ENCODE assay signal across 9 cellular contexts in the genomic region with DNA sequence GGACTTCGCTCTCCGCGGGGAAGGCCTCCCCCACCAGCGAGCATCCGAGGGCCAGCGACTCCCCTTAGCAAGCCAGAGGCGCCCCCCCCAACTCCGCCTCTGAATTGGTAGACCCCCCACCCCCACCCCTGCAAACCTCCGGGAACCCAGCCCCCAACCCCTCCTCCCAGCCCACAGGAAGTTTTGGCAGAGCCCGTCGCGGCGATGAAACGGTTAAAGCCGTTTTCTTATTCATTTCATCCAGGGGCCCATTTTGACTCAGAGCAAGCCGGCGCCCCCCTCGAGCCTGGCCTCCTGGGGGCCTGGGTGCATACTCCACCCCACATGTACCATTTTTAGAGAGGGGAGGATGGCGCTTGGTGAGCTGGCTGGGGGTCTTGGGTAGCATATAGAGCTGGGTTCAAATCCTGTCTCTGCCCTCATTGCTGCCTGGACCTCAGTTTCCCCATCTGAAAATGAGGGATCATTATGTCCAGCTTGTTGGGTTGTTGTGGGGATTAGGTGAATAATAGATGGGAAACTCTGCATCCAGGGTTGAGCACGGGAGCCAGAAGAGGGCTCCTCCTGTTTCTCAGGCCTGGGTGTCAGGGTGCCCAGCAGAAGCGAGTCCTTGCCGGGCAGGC. TPM values are rescaled to one million over a fixed set of nuclear protein-coding genes. Genes with fewer than 3 reads are reported as not detected.
DNase-seq lines count a peak whose midpoint lies in the region; ATAC-seq and TF ChIP-seq lines count a peak whose summit lies in the region.
"Had no signal": no experiment of that assay in that cellular context is flagged by ENCODE, and none has a peak within 500 bp of the region (broad histone marks: within the 10 kb centered on the region; RNA-seq: fewer than 3 reads in every experiment).

No MANE protein-coding gene starts in this region.

- TF ChIP-seq CTCF in natural killer cell (IDR thresholded peaks at IDR 0.05), result no peak

- peaks cover 9% of the 10 kb centered on the region for H3K36me3 Mint-ChIP-seq in central memory CD8-positive, alpha-beta T cell (ENCODE audit: insufficient read depth)
- H3K36me3 Mint-ChIP-seq in natural killer cell, result no peaks in the 10 kb centered on the region

- no peaks in the 10 kb centered on the region for H3K36me3 ChIP-seq in aorta (ENCODE audit: control insufficient read depth in 1 of 2, insufficient read depth in 2 of 2, low read length in 1 of 2)

- no peaks in the 10 kb centered on the region for H3K27me3 ChIP-seq in aorta (ENCODE audit: control insufficient read depth in 1 of 2, insufficient read depth in 2 of 2, low read length in 1 of 2)

- peaks cover 18% of the 10 kb centered on the region for H3K4me1 Mint-ChIP-seq in central memory CD8-positive, alpha-beta T cell
- H3K4me1 Mint-ChIP-seq in natural killer cell, result peaks cover 8 to 20% of the 10 kb centered on the region in 2 donors

- DNase-seq in CD1c-positive myeloid dendritic cell (ENCODE audit: extremely low spot score) (peak; percentile 20), NCI-H69 (lab: John Stamatoyannopoulos, UW) (peak; percentile 70), natural killer cell (no peak), aorta (no peak), NCI-H2107 treated with DMSO at 0.1 percent for 48 hours (lab: John Stamatoyannopoulos, UW; ENCODE audit: unreplicated experiment) (no peak), NCI-H748 (lab: John Stamatoyannopoulos, UW; ENCODE audit: unreplicated experiment) (no peak)
- DNase-seq in central memory CD8-positive, alpha-beta T cell (ENCODE audit: low spot score in 2 of 2), result no peak

- H3K27me3 Mint-ChIP-seq in central memory CD8-positive, alpha-beta T cell, result no peaks in the 10 kb centered on the region
- H3K27me3 Mint-ChIP-seq in natural killer cell (ENCODE audit: low read depth in 2 of 2), result no peaks in the 10 kb centered on the region

- H3K9me3 ChIP-seq in aorta (ENCODE audit: control insufficient read depth, low read length), result no peaks in the 10 kb centered on the region

- no peak for ATAC-seq in central memory CD8-positive, alpha-beta T cell (replicated peaks; ENCODE audit: extremely low read depth, poor library complexity, severe bottlenecking)
- ATAC-seq in natural killer cell, result no peak
- ATAC-seq in aorta (ENCODE audit: low FRiP score), result no peak
- no peak for ATAC-seq in GM21529 (IDR thresholded peaks at IDR 0.05; ENCODE audit: unreplicated experiment)

- H3K4me3 ChIP-seq in aorta (ENCODE audit: low read length in 2 of 2), result no peak overlapping the region

- peak overlapping the region; percentile 31 for H3K4me3 Mint-ChIP-seq in central memory CD8-positive, alpha-beta T cell
- peak overlapping the region; percentile 17 for H3K4me3 Mint-ChIP-seq in natural killer cell

- H3K4me1 ChIP-seq in aorta (ENCODE audit: control insufficient read depth in 1 of 2, insufficient read depth in 2 of 2, low read length in 2 of 2), result no peaks in the 10 kb centered on the region

- no peak overlapping the region for H3K27ac Mint-ChIP-seq in central memory CD8-positive, alpha-beta T cell (ENCODE audit: low read depth)
- peak overlapping the region in 1 of 2 donors; percentile 19 for H3K27ac Mint-ChIP-seq in natural killer cell

- WGBS in aorta, 2 donors, result 10 to 11% methylated on average over 20 to 22 of the region's 22 CpGs

- intact Hi-C loops in natural killer cell (cut with micrococcal nuclease) (loop anchor here (10.0 kb wide), 1 partner anchor 261 kb away; no protein-coding TSS in a partner anchor), aorta (cut with DNase I) (no loop called here)

- H3K9me3 Mint-ChIP-seq in central memory CD8-positive, alpha-beta T cell, result no peaks in the 10 kb centered on the region
- H3K9me3 Mint-ChIP-seq in natural killer cell, result no peaks in the 10 kb centered on the region

- peak overlapping the region; percentile 31 to 84 for H3K27ac ChIP-seq in aorta (ENCODE audit: low read depth in 1 of 2, low read length in 2 of 2)

RNA-seq across cellular contexts. Expression of a gene that starts 7.9 kb away (rescaled TPM):
- total RNA-seq in natural killer cell (100 to 1,000 TPM; 781 to 903 (median 859) TPM), aorta (100 to 1,000 TPM; 250 to 609 TPM)
- polyA plus RNA-seq in aorta, result 100 to 1,000 TPM in 1 of 2 donors, 10 to 100 TPM in 1; 97.0 to 623 TPM

RNA-seq across cellular contexts. Expression of a gene that starts 8.0 kb away (rescaled TPM):
- 10 to 100 TPM; 13.3 to 15.3 (median 13.9) TPM for total RNA-seq in natural killer cell
- 10 to 100 TPM; 28.5 to 45.5 TPM for total RNA-seq in aorta
- 10 to 100 TPM; 14.4 to 92.5 TPM for polyA plus RNA-seq in aorta

RNA-seq across cellular contexts. Expression of a gene that starts 18.3 kb away (rescaled TPM):
- total RNA-seq in natural killer cell, result 10 to 100 TPM; 28.8 to 67.1 (median 66.9) TPM
- 100 to 1,000 TPM in 1 of 2 donors, 10 to 100 TPM in 1; 90.5 to 118 TPM for total RNA-seq in aorta
- polyA plus RNA-seq in aorta, result 100 to 1,000 TPM; 151 to 202 TPM

RNA-seq across cellular contexts. Expression of a gene that starts 18.5 kb away (rescaled TPM):
- total RNA-seq in natural killer cell (1 to 10 TPM; 1.7 to 2.8 (median 2.2) TPM), aorta (1 to 10 TPM in 1 of 2 donors, not detected in 1; 1.2 TPM)
- polyA plus RNA-seq in aorta, result 1 to 10 TPM in 1 of 2 donors, not detected in 1; 2.5 TPM
- total RNA-seq: renal cortical epithelial cell had no signal

RNA-seq across cellular contexts. Expression of a gene that starts 23.0 kb away (rescaled TPM):
- 1 to 10 TPM; 6.6 to 8.7 (median 7.4) TPM for total RNA-seq in natural killer cell
- total RNA-seq in aorta, result 1 to 10 TPM; 2.9 to 7.2 TPM
- 1 to 10 TPM; 1.6 to 3.3 TPM for polyA plus RNA-seq in aorta

Comparison
In these comparisons a context has a peak if more than half of its experiments do, and no peak if none do; other contexts are left out.
1. DNase-seq: peak in CD1c-positive myeloid dendritic cell (single experiment) and NCI-H69 (single experiment); none in central memory CD8-positive, alpha-beta T cell (0 of 2), natural killer cell (single experiment), aorta (0 of 2), NCI-H2107 treated with DMSO at 0.1 percent for 48 hours (single experiment) and NCI-H748 (single experiment).